38 cellular contexts compared by ENCODE assay signal in genomic region chr14:99996951-99997571, GRCh38.
DNase-seq lines count a peak whose midpoint lies in the region; ATAC-seq, FAIRE-seq and TF ChIP-seq lines count a peak whose summit lies in the region.
"Had no signal": no experiment of that assay in that cellular context is flagged by ENCODE, and none has a peak within 500 bp of the region (broad histone marks: within the 10 kb centered on the region; RNA-seq: fewer than 3 reads in every experiment).

No MANE protein-coding gene starts in this region.

- TF ChIP-seq POLR2A in A549 (IDR thresholded peaks at IDR 0.05; ENCODE audit: low read length) (no peak), spleen (IDR thresholded peaks at IDR 0.05) (no peak)

- TF ChIP-seq EP300 in A549 (IDR thresholded peaks at IDR 0.05), result no peak

- H3K36me3 ChIP-seq in PC-3 (ENCODE audit: low read depth, low read length) (no peaks in the 10 kb centered on the region; the same call in 1 of the 2 replicates), mammary epithelial cell (ENCODE audit: insufficient read depth, low read length) (no peaks in the 10 kb centered on the region), ascending aorta (no peaks in the 10 kb centered on the region), spleen (no peaks in the 10 kb centered on the region)
- H3K36me3 ChIP-seq: heart left ventricle, upper lobe of left lung had no signal

- no peaks in the 10 kb centered on the region for H4K20me1 ChIP-seq in PC-3 (ENCODE audit: low read length)
- H4K20me1 ChIP-seq in mammary epithelial cell (ENCODE audit: insufficient read depth, low read length), result no peaks in the 10 kb centered on the region

- H3K4me3 ChIP-seq in A549 (no peak overlapping the region), PC-3 (ENCODE audit: low read length) (no peak overlapping the region), mammary epithelial cell (replicated peaks in 1 of 3; ENCODE audit: insufficient read depth in 1 of 3, low read depth in 2 of 3, low read length in 3 of 3) (no peak overlapping the region), ascending aorta (no peak overlapping the region), spleen (no peak overlapping the region)
- H3K4me3 ChIP-seq: heart left ventricle, lung, mucosa of descending colon, upper lobe of left lung had no signal

- no peaks in the 10 kb centered on the region for H3K4me1 ChIP-seq in A549
- H3K4me1 ChIP-seq in PC-3 (ENCODE audit: insufficient read depth, low read length), result no peaks in the 10 kb centered on the region
- H3K4me1 ChIP-seq in mammary epithelial cell (ENCODE audit: insufficient read depth, low read length), result peaks cover 18% of the 10 kb centered on the region
- no peaks in the 10 kb centered on the region for H3K4me1 ChIP-seq in ascending aorta
- peaks cover 0 to 11% (median 2%) of the 10 kb centered on the region in 6 donors for H3K4me1 ChIP-seq in spleen

- no peak overlapping the region for H3K9ac ChIP-seq in PC-3 (ENCODE audit: low read length)
- no peak overlapping the region for H3K9ac ChIP-seq in mammary epithelial cell (ENCODE audit: insufficient read depth, low read length)

- DNase-seq in A549 (ENCODE audit: low read depth in 1 of 2, low spot score in 1 of 2) (no peak), PC-3 (peak; percentile 17), mammary epithelial cell (peak; percentile 68), kidney tubule cell (ENCODE audit: low spot score) (peak; percentile 36), ascending aorta (ENCODE audit: low spot score in 2 of 2) (no peak), spleen (no peak), Right ventricle myocardium inferior (ENCODE audit: missing footprints) (no peak)
- DNase-seq: 8988T; activated CD4-positive, alpha-beta T cell treated with anti-CD3 and anti-CD28 coated beads for 36 hours; activated CD8-positive, alpha-beta T cell treated with anti-CD3 and anti-CD28 coated beads, Interleukin-2, amount 10 ng/mL, durations not matched to agents 7 days and 5 days; AML-193; anterior cingulate cortex; caudate nucleus; CD4-positive, alpha-beta T cell; cortex of kidney; DND-41; effector memory CD8-positive, alpha-beta T cell; foreskin melanocyte; heart left ventricle; KG1; kidney; MM.1S; mucosa of descending colon; natural killer cell; NCI-H1417; NCI-H2029; NCI-H526 treated with DMSO at 0.1 percent for 48 hours; nucleus accumbens; SIG-M5; stimulated activated naive B cell treated with anti-CD40 and anti-IgM and Interleukin-4, amounts not matched to agents 10 μg/mL and 1 μg/mL and 100 μg/mL, for 72 hours; substantia nigra; SW 1271; upper lobe of left lung had no signal

- H3F3A ChIP-seq in PC-3 (ENCODE audit: low read length, unreplicated experiment), result no peaks in the 10 kb centered on the region

- WGBS in A549 (ENCODE audit: missing lambda C conversion rate), result 82% methylated on average over 5 of the region's 5 CpGs
- 63% methylated on average over 4 of the region's 5 CpGs for WGBS in mammary epithelial cell (ENCODE audit: low coverage, missing lambda C conversion rate)
- 91 to 94% (median 92%) methylated on average over 5 of the region's 5 CpGs for WGBS in spleen, 5 donors

- peak; percentile 49 for FAIRE-seq in A549 (lab: Jason Lieb, UNC)
- FAIRE-seq: GM18507, GM19239, HTR-8/SVneo, kidney had no signal

- TF ChIP-seq CTCF in A549 (IDR thresholded peaks at IDR 0.05) (no peak), PC-3 (conservative IDR thresholded peaks at IDR 0.05; ENCODE audit: low read depth, low read length) (no peak), mammary epithelial cell (conservative IDR thresholded peaks at IDR 0.05 in 1 of 2, IDR thresholded peaks at IDR 0.05 in 1 of 2; ENCODE audit: extremely low read depth in 1 of 2, insufficient read depth in 1 of 2, low read depth in 1 of 2, low read length in 2 of 2) (no peak), ascending aorta (IDR thresholded peaks at IDR 0.05) (no peak), spleen (IDR thresholded peaks at IDR 0.05 in 8 of 11, conservative IDR thresholded peaks at IDR 0.05 in 3 of 11) (no peak)

- ATAC-seq in A549 (no peak), PC-3 (peak; percentile 33), GM21515 (IDR thresholded peaks at IDR 0.05; ENCODE audit: unreplicated experiment) (no peak), Right ventricle myocardium inferior (no peak)
- ATAC-seq: activated CD4-positive, alpha-beta T cell treated with anti-CD3 and anti-CD28 coated beads for 36 hours; activated CD8-positive, alpha-beta T cell treated with anti-CD3 and anti-CD28 coated beads, Interleukin-2, amount 10 ng/mL, durations not matched to agents 7 days and 5 days; effector memory CD8-positive, alpha-beta T cell; heart left ventricle; mucosa of descending colon; natural killer cell; stimulated activated naive B cell treated with anti-CD40 and anti-IgM and Interleukin-4, amounts not matched to agents 10 μg/mL and 1 μg/mL and 100 μg/mL, for 72 hours had no signal

- no peaks in the 10 kb centered on the region for H3K79me2 ChIP-seq in PC-3 (ENCODE audit: low read length)
- peaks cover 21% of the 10 kb centered on the region for H3K79me2 ChIP-seq in mammary epithelial cell (ENCODE audit: insufficient read depth, low read length)

- POLR2A ChIA-PET in A549 (lab: Yijun Ruan, JAX) (no interaction called here), PC-3 (lab: Charles Lee; ENCODE audit: unreplicated experiment) (no interaction called here)

- intact Hi-C loops in PC-3 (cut with micrococcal nuclease), result no loop called here
- intact Hi-C loops in mammary epithelial cell (cut with micrococcal nuclease), result loop anchor here (2.0 to 5.0 kb wide), 2 partner anchors 34 to 110 kb away; no protein-coding TSS in a partner anchor
- intact Hi-C loops in ascending aorta (cut with DNase I), result no loop called here
- intact Hi-C loops in spleen (cut with DNase I; ENCODE audit: low total_unique reads), result no loop called here
- intact Hi-C loops in Right ventricle myocardium inferior (cut with DNase I), result no loop called here

- BruUV-seq in PC-3 (replicated peaks; lab: Mats Ljungman, UMichigan), result no TSS peak
- no TSS peak for BruUV-seq in mammary epithelial cell (replicated peaks; lab: Mats Ljungman, UMichigan)

- H3K9me3 ChIP-seq in A549 (no peaks in the 10 kb centered on the region), PC-3 (ENCODE audit: low read length) (no peaks in the 10 kb centered on the region), mammary epithelial cell (replicated peaks; ENCODE audit: insufficient read depth, low read length) (no peaks in the 10 kb centered on the region), ascending aorta (no peaks in the 10 kb centered on the region), spleen (peaks cover 0 to 6% (median 0%) of the 10 kb centered on the region in 8 donors)
- H3K9me3 ChIP-seq: heart left ventricle, mucosa of descending colon, upper lobe of left lung had no signal

- H3K27ac ChIP-seq in A549 (no peak overlapping the region), PC-3 (ENCODE audit: low read length) (no peak overlapping the region), mammary epithelial cell (ENCODE audit: insufficient read depth, low read depth, low read length) (peak overlapping the region; percentile 58), ascending aorta (no peak overlapping the region), spleen (no peak overlapping the region)
- H3K27ac ChIP-seq: heart left ventricle, upper lobe of left lung had no signal

- H3K4me2 ChIP-seq in A549 (no peak overlapping the region), PC-3 (ENCODE audit: low read length) (no peak overlapping the region), mammary epithelial cell (ENCODE audit: insufficient read depth, low read depth, low read length) (peak overlapping the region; percentile 32)

- TF ChIP-seq RAD21 in A549 (conservative IDR thresholded peaks at IDR 0.05 in 1 of 2, IDR thresholded peaks at IDR 0.05 in 1 of 2), result no peak

- dilution Hi-C loops in mammary epithelial cell (cut with HindIII; ENCODE audit: low sequenced_read_pairs), result loop anchor here (5.0 kb wide), 1 partner anchor 70 kb away; the partner anchor contains the start of gene EVL

- H3K27me3 ChIP-seq in PC-3 (ENCODE audit: low read length) (no peaks in the 10 kb centered on the region), mammary epithelial cell (ENCODE audit: insufficient read depth, low read length) (no peaks in the 10 kb centered on the region), ascending aorta (no peaks in the 10 kb centered on the region), spleen (replicated peaks in 1 of 7) (no peaks in the 10 kb centered on the region)
- H3K27me3 ChIP-seq: heart left ventricle, upper lobe of left lung had no signal

- CTCF ChIA-PET in A549 (lab: Yijun Ruan, JAX), result interaction anchor here (0.7 to 3.3 kb wide), 6 partner anchors 9 to 111 kb away, joined by 3 to 26 read pairs (median 4); no protein-coding TSS in a partner anchor
- CTCF ChIA-PET in PC-3 (lab: Charles Lee), result no interaction called here
- CTCF ChIA-PET in mammary epithelial cell (lab: Charles Lee; ENCODE audit: low non-redundant PET), result no interaction called here

- no peaks in the 10 kb centered on the region for H3K9me2 ChIP-seq in PC-3 (replicated peaks; ENCODE audit: low read length)

- in situ Hi-C loops in mammary epithelial cell (cut with MboI; ENCODE audit: low sequenced_read_pairs in 2 of 2), result loop anchor here in 1 of 2 donors (5.0 kb wide), 1 partner anchor 35 kb away; no protein-coding TSS in a partner anchor

- H2AFZ ChIP-seq in PC-3 (ENCODE audit: low read length), result no peak overlapping the region
- peak overlapping the region; percentile 76 for H2AFZ ChIP-seq in mammary epithelial cell (ENCODE audit: low read depth, low read length)

TF ChIP-seq in A549, 52 proteins besides CTCF, POLR2A, EP300 and RAD21 (continues in another document):
- TF ChIP-seq ATOH8 (CRISPR knock-in tag; IDR thresholded peaks at IDR 0.05; ENCODE audit: low read depth) (no peak), RCOR1 (IDR thresholded peaks at IDR 0.05; ENCODE audit: low read depth, low read length) (no peak), USF2 (IDR thresholded peaks at IDR 0.05) (no peak), NPAS2 (CRISPR knock-in tag; IDR thresholded peaks at IDR 0.05; ENCODE audit: borderline replicate concordance) (no peak)

Comparison
In these comparisons a context has a peak if more than half of its experiments do, and no peak if none do; other contexts are left out.
1. DNase-seq: peak in PC-3 (single experiment), mammary epithelial cell (single experiment) and kidney tubule cell (single experiment); none in A549 (0 of 2), ascending aorta (0 of 2), spleen (single experiment) and Right ventricle myocardium inferior (single experiment).